ENCODE assay signal across 26 cellular contexts in genomic region chrX:39161856-39162255, GRCh38.
DNase-seq lines count a peak whose midpoint lies in the region; ATAC-seq, FAIRE-seq and TF ChIP-seq lines count a peak whose summit lies in the region.
"Had no signal": no experiment of that assay in that cellular context is flagged by ENCODE, and none has a peak within 500 bp of the region (broad histone marks: within the 10 kb centered on the region; RNA-seq: fewer than 3 reads in every experiment).

No MANE protein-coding gene starts in this region.

- peaks cover 15% of the 10 kb centered on the region for H3K4me1 Mint-ChIP-seq in activated CD4-positive, alpha-beta T cell treated with anti-CD3 and anti-CD28 coated beads, Interleukin-2, amount 10 ng/mL, durations not matched to agents 7 days and 5 days
- H3K4me1 Mint-ChIP-seq in H9, result peaks cover 0 to 14% of the 10 kb centered on the region in 2 experiments; a peak in 2 of 4 replicates
- H3K4me1 Mint-ChIP-seq in neural progenitor cell, result peaks cover 2% of the 10 kb centered on the region

- H2AFZ ChIP-seq in H9 (ENCODE audit: low read length), result no peak overlapping the region
- no peak overlapping the region for H2AFZ ChIP-seq in K562 (ENCODE audit: low read depth, low read length)
- H2AFZ ChIP-seq in neural progenitor cell (replicated peaks), result peak overlapping the region; percentile 42
- H2AFZ ChIP-seq: parathyroid adenoma had no signal

- H2BK5ac ChIP-seq in H9 (ENCODE audit: insufficient read length, low read length), result no peak overlapping the region

- no peak overlapping the region for H3K27ac Mint-ChIP-seq in activated CD4-positive, alpha-beta T cell treated with anti-CD3 and anti-CD28 coated beads, Interleukin-2, amount 10 ng/mL, durations not matched to agents 7 days and 5 days
- H3K27ac Mint-ChIP-seq in H9 (no peak overlapping the region), neural progenitor cell (no peak overlapping the region)
- H3K27ac Mint-ChIP-seq: B cell, natural killer cell, T-cell had no signal

- H2BK15ac ChIP-seq in H9 (ENCODE audit: low read depth, low read length), result no peak overlapping the region

- H3K79me2 ChIP-seq in H9 (ENCODE audit: insufficient read depth, low read length) (no peaks in the 10 kb centered on the region), K562 (ENCODE audit: control insufficient read depth, insufficient read depth, low read length) (no peaks in the 10 kb centered on the region), neural progenitor cell (ENCODE audit: low read depth) (no peaks in the 10 kb centered on the region)
- H3K79me2 ChIP-seq: parathyroid adenoma had no signal

- BruUV-seq in K562 (replicated peaks; lab: Mats Ljungman, UMichigan), result no TSS peak

- no peak for TF ChIP-seq POLR2A in K562 (conservative IDR thresholded peaks at IDR 0.05)

- peak overlapping the region; percentile 10 for H3K4me3 Mint-ChIP-seq in activated CD4-positive, alpha-beta T cell treated with anti-CD3 and anti-CD28 coated beads, Interleukin-2, amount 10 ng/mL, durations not matched to agents 7 days and 5 days
- H3K4me3 Mint-ChIP-seq in H9 (peak overlapping the region; percentile 51 to 53; a peak in 2 of 5 replicates), neural progenitor cell (no peak overlapping the region)
- H3K4me3 Mint-ChIP-seq: natural killer cell had no signal

- peak overlapping the region; percentile 45 for H3K4me2 ChIP-seq in H9 (ENCODE audit: insufficient read depth, insufficient read length, low read length)
- no peak overlapping the region for H3K4me2 ChIP-seq in K562 (ENCODE audit: insufficient read depth, low read length)
- no peak overlapping the region for H3K4me2 ChIP-seq in neural progenitor cell
- H3K4me2 ChIP-seq: A549 had no signal

- TF ChIP-seq RAD21 in K562 (CRISPR knock-in tag; conservative IDR thresholded peaks at IDR 0.05 in 1 of 2, IDR thresholded peaks at IDR 0.05 in 1 of 2), result no peak

- no peak overlapping the region for H2BK20ac ChIP-seq in H9 (ENCODE audit: low read depth, low read length, poor library complexity, severe bottlenecking)

- no peaks in the 10 kb centered on the region for H3K36me3 ChIP-seq in K562 (ENCODE audit: control insufficient read depth, insufficient read depth, low read length)
- no peaks in the 10 kb centered on the region for H3K36me3 ChIP-seq in neural progenitor cell
- no peaks in the 10 kb centered on the region for H3K36me3 ChIP-seq in kidney (ENCODE audit: control insufficient read depth in 1 of 2, insufficient read depth in 2 of 2, low read length in 2 of 2)
- H3K36me3 ChIP-seq: breast epithelium, esophagus squamous epithelium, gastrocnemius medialis, SJCRH30 had no signal

- H3K9ac ChIP-seq in H9 (ENCODE audit: extremely low read depth, insufficient read length, low read length) (no peak overlapping the region), K562 (ENCODE audit: insufficient read depth in 1 of 2, low read depth in 2 of 2, low read length in 2 of 2) (no peak overlapping the region), neural progenitor cell (no peak overlapping the region), kidney (ENCODE audit: low read length in 2 of 2) (no peak overlapping the region)
- H3K9ac ChIP-seq: parathyroid adenoma had no signal

- CTCF ChIA-PET in activated CD4-positive, alpha-beta T cell treated with anti-CD3 and anti-CD28 coated beads, Interleukin-2, amount 10 ng/mL, durations not matched to agents 7 days and 5 days (lab: Charles Lee), result interaction anchor here (0.6 to 1.0 kb wide), 2 partner anchors 92 to 1510 kb away, joined by 3 to 4 read pairs; no protein-coding TSS in a partner anchor
- CTCF ChIA-PET in K562 (lab: Yijun Ruan, JAX; ENCODE audit: low intra/inter-chr PET ratio), result no interaction called here

- H4K5ac ChIP-seq in H9 (ENCODE audit: insufficient read length, low read depth, low read length), result no peak overlapping the region

- no peak overlapping the region for H2BK120ac ChIP-seq in H9 (ENCODE audit: low read depth, low read length, poor library complexity, severe bottlenecking)

- H3K9me1 ChIP-seq in K562 (ENCODE audit: control insufficient read depth, insufficient read depth, low read length), result no peaks in the 10 kb centered on the region

- H3K9me3 ChIP-seq in H9 (ENCODE audit: control insufficient read depth, low read depth, low read length) (no peaks in the 10 kb centered on the region), K562 (replicated peaks; ENCODE audit: control insufficient read depth, insufficient read depth, low read depth, low read length) (no peaks in the 10 kb centered on the region), neural progenitor cell (ENCODE audit: low read depth) (no peaks in the 10 kb centered on the region), kidney (ENCODE audit: control insufficient read depth in 1 of 2, low read length in 2 of 2) (no peaks in the 10 kb centered on the region)
- H3K9me3 ChIP-seq: A549, breast epithelium, Caco-2, esophagus squamous epithelium, gastrocnemius medialis, SJCRH30 had no signal

- intact Hi-C loops in K562 (cut with micrococcal nuclease), result no loop called here
- intact Hi-C loops in kidney (cut with DNase I), result no loop called here

- TF ChIP-seq CTCF in H9 (conservative IDR thresholded peaks at IDR 0.05), result no peak
- TF ChIP-seq CTCF in K562 (IDR thresholded peaks at IDR 0.05 in 2 of 3, conservative IDR thresholded peaks at IDR 0.05 in 1 of 3; ENCODE audit: insufficient read depth in 2 of 3, low read depth in 1 of 3, low read length in 3 of 3), result no peak
- TF ChIP-seq CTCF in neural progenitor cell (IDR thresholded peaks at IDR 0.05), result no peak
- TF ChIP-seq CTCF in kidney (IDR thresholded peaks at IDR 0.05; ENCODE audit: borderline replicate concordance, extremely low read depth, insufficient read depth), result no peak

- no peak for ATAC-seq in K562
- no peak for ATAC-seq in HG03432 (IDR thresholded peaks at IDR 0.05; ENCODE audit: unreplicated experiment)
- ATAC-seq: gastrocnemius medialis had no signal

- FAIRE-seq in K562 (lab: Jason Lieb, UNC), result no peak
- FAIRE-seq in kidney (lab: Jason Lieb, UNC), result no peak
- FAIRE-seq: A549, colon, GM12892, urothelium cell line had no signal

- H4K8ac ChIP-seq in H9 (replicated peaks; ENCODE audit: insufficient read length, low read depth, low read length), result no peak overlapping the region

- H3K23me2 ChIP-seq in H9 (ENCODE audit: insufficient read length, low read depth, low read length, poor library complexity, severe bottlenecking), result peaks cover 6% of the 10 kb centered on the region

- H3K27me3 Mint-ChIP-seq in activated CD4-positive, alpha-beta T cell treated with anti-CD3 and anti-CD28 coated beads, Interleukin-2, amount 10 ng/mL, durations not matched to agents 7 days and 5 days, result peaks cover 14% of the 10 kb centered on the region
- H3K27me3 Mint-ChIP-seq in H9 (ENCODE audit: low read depth) (peaks cover 47% of the 10 kb centered on the region), neural progenitor cell (ENCODE audit: insufficient read depth, low read depth) (peaks cover 6% of the 10 kb centered on the region)

- H2AK5ac ChIP-seq in H9 (ENCODE audit: insufficient read length, low read length), result no peak overlapping the region

- H3K4me3 ChIP-seq in K562, result no peak overlapping the region
- no peak overlapping the region for H3K4me3 ChIP-seq in neural progenitor cell
- no peak overlapping the region for H3K4me3 ChIP-seq in kidney (ENCODE audit: low read length in 2 of 2)
- H3K4me3 ChIP-seq: A549, SJCRH30 had no signal

- no peak for DNase-seq in activated CD4-positive, alpha-beta T cell treated with anti-CD3 and anti-CD28 coated beads, Interleukin-2, amount 10 ng/mL, durations not matched to agents 7 days and 5 days
- no peak for DNase-seq in activated CD4-positive, alpha-beta T cell treated with anti-CD3 and anti-CD28 coated beads, Interleukin-2, amount 50 U/mL, for 1 hour
- DNase-seq in H9 (no peak), K562 (ENCODE audit: extremely low read depth in 1 of 4, low spot score in 3 of 4) (no peak), neural progenitor cell (ENCODE audit: low spot score) (no peak), kidney (no peak)
- no peak for DNase-seq in stimulated activated CD4-positive, alpha-beta T cell treated with anti-CD3 and anti-CD28 coated beads, Interleukin-2, amount 100 ng/mL, for 24 hours
- DNase-seq: activated effector memory CD4-positive, alpha-beta T cell treated with Interleukin-2 at 50 U/mL for 16 hours; amniotic stem cell; Caco-2; DND-41; esophagus squamous epithelium; gastrocnemius medialis; natural killer cell; NCI-H2107; NCI-H510A; SJCRH30 had no signal

- no peak overlapping the region for H2BK12ac ChIP-seq in H9 (ENCODE audit: insufficient read length, low read depth, low read length)

- H3K9me3 Mint-ChIP-seq in activated CD4-positive, alpha-beta T cell treated with anti-CD3 and anti-CD28 coated beads, Interleukin-2, amount 10 ng/mL, durations not matched to agents 7 days and 5 days, result no peaks in the 10 kb centered on the region
- H3K9me3 Mint-ChIP-seq in H9, result peaks cover 78 to 79% of the 10 kb centered on the region in 2 experiments
- peaks cover 7% of the 10 kb centered on the region for H3K9me3 Mint-ChIP-seq in neural progenitor cell
- H3K9me3 Mint-ChIP-seq: natural killer cell, T-cell had no signal

- H3K23ac ChIP-seq in H9 (ENCODE audit: insufficient read length, low read depth, low read length), result no peak overlapping the region

- TF ChIP-seq EP300 in K562 (IDR thresholded peaks at IDR 0.05; ENCODE audit: low read length), result no peak

- H3T11ph ChIP-seq in H9 (ENCODE audit: low read length), result no peak overlapping the region

- no peaks in the 10 kb centered on the region for H3F3A ChIP-seq in neural progenitor cell (ENCODE audit: low read depth)

- H4K20me1 ChIP-seq in H9 (ENCODE audit: control insufficient read depth, insufficient read depth, insufficient read length) (no peaks in the 10 kb centered on the region), K562 (replicated peaks; ENCODE audit: control insufficient read depth, insufficient read depth, low read length) (no peaks in the 10 kb centered on the region), neural progenitor cell (ENCODE audit: low read depth) (no peaks in the 10 kb centered on the region)

- POLR2A ChIA-PET in activated CD4-positive, alpha-beta T cell treated with anti-CD3 and anti-CD28 coated beads, Interleukin-2, amount 10 ng/mL, durations not matched to agents 7 days and 5 days (lab: Charles Lee), result no interaction called here
- POLR2A ChIA-PET in K562 (lab: Yijun Ruan, JAX), result no interaction called here

- in situ Hi-C loops in K562 (cut with MboI), result no loop called here

- no peak overlapping the region for H3K18ac ChIP-seq in H9 (ENCODE audit: insufficient read length, low read depth, low read length)

- peaks cover 3% of the 10 kb centered on the region; the same call in 1 of the 2 replicates for H3K27me3 ChIP-seq in H9 (ENCODE audit: insufficient read depth, low read length)
- H3K27me3 ChIP-seq in K562 (ENCODE audit: control insufficient read depth in 2 of 2, insufficient read depth in 2 of 2, low read length in 2 of 2), result peaks cover 0 to 20% of the 10 kb centered on the region in 2 experiments; a peak in 2 of 5 replicates
- H3K27me3 ChIP-seq in neural progenitor cell, result peaks cover 30% of the 10 kb centered on the region
- H3K27me3 ChIP-seq: SJCRH30 had no signal

- H3K4ac ChIP-seq in H9 (ENCODE audit: low read depth, low read length), result no peak overlapping the region

- no peak overlapping the region for H3K14ac ChIP-seq in H9 (ENCODE audit: insufficient read depth, low read length)

- H3K4me1 ChIP-seq in H9 (ENCODE audit: insufficient read depth, low read length) (0 out of 2 replicates have a peak, but pooled peaks cover 3% of the 10 kb centered on the region), K562 (replicated peaks in 1 of 2; ENCODE audit: control insufficient read depth in 2 of 2, insufficient read depth in 2 of 2, low read length in 2 of 2) (0 out of 5 replicates have a peak, but pooled peaks cover 0 to 4% of the 10 kb centered on the region in 2 experiments), neural progenitor cell (no peaks in the 10 kb centered on the region), kidney (ENCODE audit: control insufficient read depth in 1 of 2, insufficient read depth in 1 of 2, low read depth in 1 of 2, low read length in 2 of 2) (no peaks in the 10 kb centered on the region)
- H3K4me1 ChIP-seq: A549, breast epithelium, Caco-2, gastrocnemius medialis, parathyroid adenoma had no signal

- H3K36me3 Mint-ChIP-seq in activated CD4-positive, alpha-beta T cell treated with anti-CD3 and anti-CD28 coated beads, Interleukin-2, amount 10 ng/mL, durations not matched to agents 7 days and 5 days (ENCODE audit: low read depth), result no peaks in the 10 kb centered on the region
- peaks cover 0 to 5% (median 2%) of the 10 kb centered on the region in 3 experiments; a peak in 5 of 7 replicates for H3K36me3 Mint-ChIP-seq in H9 (ENCODE audit: insufficient read depth in 1 of 3, low read depth in 3 of 3)
- no peaks in the 10 kb centered on the region for H3K36me3 Mint-ChIP-seq in neural progenitor cell
- H3K36me3 Mint-ChIP-seq: natural killer cell, T-cell had no signal

- no peaks in the 10 kb centered on the region for H3K79me1 ChIP-seq in H9 (ENCODE audit: insufficient read depth, low read depth, low read length, poor library complexity, severe bottlenecking)

- H3K27ac ChIP-seq in H9 (ENCODE audit: insufficient read length, low read depth, low read length) (no peak overlapping the region), K562 (ENCODE audit: extremely low read depth, low read depth, low read length) (no peak overlapping the region), neural progenitor cell (no peak overlapping the region), kidney (ENCODE audit: low read depth in 2 of 2, low read length in 2 of 2) (no peak overlapping the region)
- H3K27ac ChIP-seq: A549, breast epithelium, esophagus squamous epithelium, gastrocnemius medialis, parathyroid adenoma, SJCRH30 had no signal

- no peak overlapping the region for H3K56ac ChIP-seq in H9 (ENCODE audit: insufficient read length, low read depth, low read length)

- no peak overlapping the region for H4K91ac ChIP-seq in H9 (ENCODE audit: insufficient read length, low read depth, low read length)
